9 cellular contexts compared by ENCODE assay signal in the genomic region with DNA sequence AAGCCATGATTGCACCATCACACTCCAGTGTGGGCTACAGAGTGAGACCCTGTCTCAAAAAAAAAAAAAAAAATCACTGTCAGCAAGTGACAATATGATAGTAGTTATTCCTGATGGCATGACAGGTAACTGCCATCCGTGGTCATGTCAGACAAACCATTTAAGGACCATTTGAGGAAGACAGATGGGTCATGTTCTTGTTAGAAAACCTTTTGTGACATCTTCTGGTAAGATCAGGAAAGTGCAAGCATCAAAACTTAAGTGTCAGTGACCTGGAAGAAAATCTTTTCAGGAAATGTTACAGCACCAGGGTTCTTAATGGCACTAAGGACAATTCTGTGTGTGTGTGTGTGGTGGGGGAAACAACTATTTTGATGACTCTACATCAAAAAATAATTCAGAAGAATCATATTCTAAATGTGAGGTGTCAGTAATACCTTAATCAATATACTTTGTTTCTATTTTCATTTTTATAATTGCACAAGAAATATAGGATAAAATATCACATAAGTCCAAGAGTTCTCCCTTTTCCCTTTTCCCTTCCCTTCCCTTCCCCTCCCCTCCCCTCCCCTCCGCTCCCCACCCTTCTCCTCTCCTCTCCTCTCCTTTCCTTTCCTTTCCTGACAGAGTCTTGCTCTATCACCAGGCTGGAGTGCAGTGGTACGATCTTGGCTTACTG. TPM values are rescaled to one million over a fixed set of nuclear protein-coding genes. Genes with fewer than 3 reads are reported as not detected.
DNase-seq lines count a peak whose midpoint lies in the region; ATAC-seq and TF ChIP-seq lines count a peak whose summit lies in the region.
"Had no signal": no experiment of that assay in that cellular context is flagged by ENCODE, and none has a peak within 500 bp of the region (broad histone marks: within the 10 kb centered on the region; RNA-seq: fewer than 3 reads in every experiment).

No MANE protein-coding gene starts in this region.

- peaks cover 2% of the 10 kb centered on the region for H3K4me1 Mint-ChIP-seq in activated T-cell treated with anti-CD3 and anti-CD28 coated beads, Interleukin-2, amount 50 U/mL, for 4 hours (ENCODE audit: low read depth)

- H3K4me3 Mint-ChIP-seq in activated T-cell treated with anti-CD3 and anti-CD28 coated beads, Interleukin-2, amount 50 U/mL, for 4 hours: no peak overlapping the region
- H3K4me3 Mint-ChIP-seq: stimulated activated naive CD8-positive, alpha-beta T cell treated with anti-CD3 and anti-CD28 coated beads, Interleukin-15, Interleukin-2, amounts not matched to agents 100 ng/mL and 50 ng/mL, for 24 hours had no signal

- TF ChIP-seq POLR2A in GM18505 (IDR thresholded peaks at IDR 0.05; ENCODE audit: borderline replicate concordance, extremely low read depth, insufficient read depth, insufficient read length): no peak

- H3K36me3 Mint-ChIP-seq in activated T-cell treated with anti-CD3 and anti-CD28 coated beads, Interleukin-2, amount 50 U/mL, for 4 hours (ENCODE audit: insufficient read depth): peaks cover 12% of the 10 kb centered on the region

- H3K27me3 Mint-ChIP-seq in activated T-cell treated with anti-CD3 and anti-CD28 coated beads, Interleukin-2, amount 50 U/mL, for 4 hours (ENCODE audit: low read depth): no peaks in the 10 kb centered on the region
- H3K27me3 Mint-ChIP-seq: stimulated activated naive CD8-positive, alpha-beta T cell treated with anti-CD3 and anti-CD28 coated beads, Interleukin-15, Interleukin-2, amounts not matched to agents 100 ng/mL and 50 ng/mL, for 24 hours had no signal

- ATAC-seq in SK-N-SH treated with all-trans-retinoic acid at 6 μM for 48 hours: peak; percentile 64
- peak; percentile 35 for ATAC-seq in left ventricle myocardium superior
- no peak for ATAC-seq in activated T-cell treated with anti-CD3 and anti-CD28 coated beads, Interleukin-2, amount 50 U/mL, for 4 hours
- no peak for ATAC-seq in GM18505 (IDR thresholded peaks at IDR 0.05; ENCODE audit: unreplicated experiment)

- H3K9me3 Mint-ChIP-seq in activated T-cell treated with anti-CD3 and anti-CD28 coated beads, Interleukin-2, amount 50 U/mL, for 4 hours: no peaks in the 10 kb centered on the region
- H3K9me3 Mint-ChIP-seq: stimulated activated naive CD8-positive, alpha-beta T cell treated with anti-CD3 and anti-CD28 coated beads, Interleukin-15, Interleukin-2, amounts not matched to agents 100 ng/mL and 50 ng/mL, for 24 hours had no signal

- DNase-seq in COR-L47 (lab: John Stamatoyannopoulos, UW): peak; percentile 28
- DNase-seq in HEK293T (ENCODE audit: extremely low spot score): peak; percentile 18
- no peak for DNase-seq in left ventricle myocardium superior
- no peak for DNase-seq in activated T-cell treated with anti-CD3 and anti-CD28 coated beads, Interleukin-2, amount 50 U/mL, for 4 hours
- no peak for DNase-seq in superior temporal gyrus (ENCODE audit: extremely low spot score)
- DNase-seq in activated CD4-positive, alpha-beta T cell treated with anti-CD3 and anti-CD28 coated beads for 1 hour: no peak

- POLR2A ChIA-PET in HEK293T (lab: Yijun Ruan, JAX): no interaction called here

- intact Hi-C loops in left ventricle myocardium superior (cut with micrococcal nuclease): loop anchor here (5.0 kb wide), 1 partner anchor 287 kb away; no protein-coding TSS in a partner anchor

- CTCF ChIA-PET in HEK293T (lab: Yijun Ruan, JAX): no interaction called here

TF ChIP-seq in HEK293T, 16 proteins besides CTCF, POLR2A, EP300 and RAD21:
- TF ChIP-seq, protein P1, sequence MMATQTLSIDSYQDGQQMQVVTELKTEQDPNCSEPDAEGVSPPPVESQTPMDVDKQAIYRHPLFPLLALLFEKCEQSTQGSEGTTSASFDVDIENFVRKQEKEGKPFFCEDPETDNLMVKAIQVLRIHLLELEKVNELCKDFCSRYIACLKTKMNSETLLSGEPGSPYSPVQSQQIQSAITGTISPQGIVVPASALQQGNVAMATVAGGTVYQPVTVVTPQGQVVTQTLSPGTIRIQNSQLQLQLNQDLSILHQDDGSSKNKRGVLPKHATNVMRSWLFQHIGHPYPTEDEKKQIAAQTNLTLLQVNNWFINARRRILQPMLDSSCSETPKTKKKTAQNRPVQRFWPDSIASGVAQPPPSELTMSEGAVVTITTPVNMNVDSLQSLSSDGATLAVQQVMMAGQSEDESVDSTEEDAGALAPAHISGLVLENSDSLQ (IDR thresholded peaks at IDR 0.05): peak; percentile 74
- no peak for TF ChIP-seq LEF1 (IDR thresholded peaks at IDR 0.05; ENCODE audit: borderline replicate concordance)

TF ChIP-seq in SK-N-SH treated with all-trans-retinoic acid at 6 μM for 48 hours, 23 proteins besides CTCF, POLR2A, EP300 and RAD21:
- TF ChIP-seq ZNF70 (CRISPR knock-in tag; IDR thresholded peaks at IDR 0.05) (no peak), ZFP3 (CRISPR knock-in tag; IDR thresholded peaks at IDR 0.05) (no peak), ZNF565 (CRISPR knock-in tag; conservative IDR thresholded peaks at IDR 0.05; ENCODE audit: low read depth) (no peak), ISL1 (CRISPR knock-in tag; IDR thresholded peaks at IDR 0.05) (no peak), ARNTL (CRISPR knock-in tag; IDR thresholded peaks at IDR 0.05; ENCODE audit: borderline replicate concordance, low read depth) (no peak), BACH2 (CRISPR knock-in tag; IDR thresholded peaks at IDR 0.05; ENCODE audit: borderline replicate concordance) (no peak), PPARA (CRISPR knock-in tag; IDR thresholded peaks at IDR 0.05; ENCODE audit: borderline replicate concordance) (no peak), TCF4 (CRISPR knock-in tag; IDR thresholded peaks at IDR 0.05; ENCODE audit: borderline replicate concordance) (no peak), RARB (CRISPR knock-in tag; IDR thresholded peaks at IDR 0.05) (no peak), ZC3H10 (CRISPR knock-in tag; IDR thresholded peaks at IDR 0.05) (no peak)
- TF ChIP-seq, protein P2, sequence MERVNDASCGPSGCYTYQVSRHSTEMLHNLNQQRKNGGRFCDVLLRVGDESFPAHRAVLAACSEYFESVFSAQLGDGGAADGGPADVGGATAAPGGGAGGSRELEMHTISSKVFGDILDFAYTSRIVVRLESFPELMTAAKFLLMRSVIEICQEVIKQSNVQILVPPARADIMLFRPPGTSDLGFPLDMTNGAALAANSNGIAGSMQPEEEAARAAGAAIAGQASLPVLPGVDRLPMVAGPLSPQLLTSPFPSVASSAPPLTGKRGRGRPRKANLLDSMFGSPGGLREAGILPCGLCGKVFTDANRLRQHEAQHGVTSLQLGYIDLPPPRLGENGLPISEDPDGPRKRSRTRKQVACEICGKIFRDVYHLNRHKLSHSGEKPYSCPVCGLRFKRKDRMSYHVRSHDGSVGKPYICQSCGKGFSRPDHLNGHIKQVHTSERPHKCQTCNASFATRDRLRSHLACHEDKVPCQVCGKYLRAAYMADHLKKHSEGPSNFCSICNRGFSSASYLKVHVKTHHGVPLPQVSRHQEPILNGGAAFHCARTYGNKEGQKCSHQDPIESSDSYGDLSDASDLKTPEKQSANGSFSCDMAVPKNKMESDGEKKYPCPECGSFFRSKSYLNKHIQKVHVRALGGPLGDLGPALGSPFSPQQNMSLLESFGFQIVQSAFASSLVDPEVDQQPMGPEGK (CRISPR knock-in tag; IDR thresholded peaks at IDR 0.05; ENCODE audit: borderline replicate concordance): no peak
- TF ChIP-seq, protein P3, sequence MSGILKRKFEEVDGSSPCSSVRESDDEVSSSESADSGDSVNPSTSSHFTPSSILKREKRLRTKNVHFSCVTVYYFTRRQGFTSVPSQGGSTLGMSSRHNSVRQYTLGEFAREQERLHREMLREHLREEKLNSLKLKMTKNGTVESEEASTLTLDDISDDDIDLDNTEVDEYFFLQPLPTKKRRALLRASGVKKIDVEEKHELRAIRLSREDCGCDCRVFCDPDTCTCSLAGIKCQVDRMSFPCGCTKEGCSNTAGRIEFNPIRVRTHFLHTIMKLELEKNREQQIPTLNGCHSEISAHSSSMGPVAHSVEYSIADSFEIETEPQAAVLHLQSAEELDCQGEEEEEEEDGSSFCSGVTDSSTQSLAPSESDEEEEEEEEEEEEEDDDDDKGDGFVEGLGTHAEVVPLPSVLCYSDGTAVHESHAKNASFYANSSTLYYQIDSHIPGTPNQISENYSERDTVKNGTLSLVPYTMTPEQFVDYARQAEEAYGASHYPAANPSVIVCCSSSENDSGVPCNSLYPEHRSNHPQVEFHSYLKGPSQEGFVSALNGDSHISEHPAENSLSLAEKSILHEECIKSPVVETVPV (CRISPR knock-in tag; IDR thresholded peaks at IDR 0.05): no peak
- TF ChIP-seq, protein P4, sequence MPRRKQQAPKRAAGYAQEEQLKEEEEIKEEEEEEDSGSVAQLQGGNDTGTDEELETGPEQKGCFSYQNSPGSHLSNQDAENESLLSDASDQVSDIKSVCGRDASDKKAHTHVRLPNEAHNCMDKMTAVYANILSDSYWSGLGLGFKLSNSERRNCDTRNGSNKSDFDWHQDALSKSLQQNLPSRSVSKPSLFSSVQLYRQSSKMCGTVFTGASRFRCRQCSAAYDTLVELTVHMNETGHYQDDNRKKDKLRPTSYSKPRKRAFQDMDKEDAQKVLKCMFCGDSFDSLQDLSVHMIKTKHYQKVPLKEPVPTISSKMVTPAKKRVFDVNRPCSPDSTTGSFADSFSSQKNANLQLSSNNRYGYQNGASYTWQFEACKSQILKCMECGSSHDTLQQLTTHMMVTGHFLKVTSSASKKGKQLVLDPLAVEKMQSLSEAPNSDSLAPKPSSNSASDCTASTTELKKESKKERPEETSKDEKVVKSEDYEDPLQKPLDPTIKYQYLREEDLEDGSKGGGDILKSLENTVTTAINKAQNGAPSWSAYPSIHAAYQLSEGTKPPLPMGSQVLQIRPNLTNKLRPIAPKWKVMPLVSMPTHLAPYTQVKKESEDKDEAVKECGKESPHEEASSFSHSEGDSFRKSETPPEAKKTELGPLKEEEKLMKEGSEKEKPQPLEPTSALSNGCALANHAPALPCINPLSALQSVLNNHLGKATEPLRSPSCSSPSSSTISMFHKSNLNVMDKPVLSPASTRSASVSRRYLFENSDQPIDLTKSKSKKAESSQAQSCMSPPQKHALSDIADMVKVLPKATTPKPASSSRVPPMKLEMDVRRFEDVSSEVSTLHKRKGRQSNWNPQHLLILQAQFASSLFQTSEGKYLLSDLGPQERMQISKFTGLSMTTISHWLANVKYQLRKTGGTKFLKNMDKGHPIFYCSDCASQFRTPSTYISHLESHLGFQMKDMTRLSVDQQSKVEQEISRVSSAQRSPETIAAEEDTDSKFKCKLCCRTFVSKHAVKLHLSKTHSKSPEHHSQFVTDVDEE (CRISPR knock-in tag; IDR thresholded peaks at IDR 0.05): no peak

RNA-seq across cellular contexts. Expression of a gene that starts 17.8 kb away (rescaled TPM):
- total RNA-seq in left ventricle myocardium superior: 5.7 TPM
- 10 to 100 TPM; 14.9 to 19.6 (median 15.1) TPM for total RNA-seq in activated T-cell treated with anti-CD3 and anti-CD28 coated beads, Interleukin-2, amount 50 U/mL, for 4 hours

RNA-seq across cellular contexts. Expression of a gene that starts 43.6 kb away (rescaled TPM):
- not detected for total RNA-seq in left ventricle myocardium superior
- total RNA-seq in activated T-cell treated with anti-CD3 and anti-CD28 coated beads, Interleukin-2, amount 50 U/mL, for 4 hours: under 1 TPM; 0.41 to 0.79 (median 0.48) TPM

Comparison
In these comparisons a context has a peak if more than half of its experiments do, and no peak if none do; other contexts are left out.
1. DNase-seq: peak in COR-L47 (single experiment) and HEK293T (single experiment); none in left ventricle myocardium superior (single experiment), activated T-cell treated with anti-CD3 and anti-CD28 coated beads, Interleukin-2, amount 50 U/mL, for 4 hours (single experiment), superior temporal gyrus (single experiment) and activated CD4-positive, alpha-beta T cell treated with anti-CD3 and anti-CD28 coated beads for 1 hour (single experiment).
2. ATAC-seq: peak in SK-N-SH treated with all-trans-retinoic acid at 6 μM for 48 hours (single experiment) and left ventricle myocardium superior (single experiment); none in activated T-cell treated with anti-CD3 and anti-CD28 coated beads, Interleukin-2, amount 50 U/mL, for 4 hours (0 of 2) and GM18505 (single experiment).